In the genomic region with DNA sequence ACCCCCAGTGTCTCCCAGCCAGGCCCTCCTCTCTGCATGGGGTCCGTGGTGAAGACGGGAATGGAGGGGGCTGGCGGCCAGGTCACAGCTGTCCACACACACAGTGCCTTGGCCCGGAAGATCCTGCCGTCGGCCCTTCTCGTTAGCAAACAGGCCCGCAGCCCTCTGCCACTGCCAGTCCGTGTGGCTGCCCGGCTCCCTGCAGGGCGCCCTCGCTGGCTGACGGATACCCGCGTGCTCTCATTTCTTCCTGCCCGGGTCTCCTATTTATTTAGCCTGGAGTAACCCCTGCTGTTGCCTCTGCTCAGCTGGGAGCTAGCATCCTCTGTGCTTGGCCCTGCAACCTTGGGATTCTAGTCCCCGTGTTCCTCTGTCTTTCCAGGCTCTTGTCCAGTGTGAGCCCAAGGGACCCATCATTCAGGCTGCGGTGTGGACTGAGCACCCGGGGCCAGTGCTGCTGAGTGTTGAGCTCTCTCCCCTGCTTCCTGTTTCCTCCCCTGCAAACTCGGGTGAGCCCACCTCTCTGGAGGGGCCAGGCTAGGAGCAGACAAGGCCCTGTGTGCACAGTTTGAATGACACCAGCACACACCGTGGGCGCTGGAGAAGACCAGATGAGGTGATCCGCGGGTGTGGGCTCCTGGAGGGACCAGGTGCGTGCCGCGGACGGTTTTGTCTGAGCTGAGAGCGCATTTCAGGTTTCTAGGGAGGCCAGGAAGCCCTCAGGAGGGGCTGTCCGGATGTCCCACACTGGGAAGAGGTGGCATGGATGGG, we compare ENCODE assay signal across 2 cellular contexts.
A peak's percentile ranks its signal among the peaks of the same experiment; 100 is the strongest.
TF ChIP-seq lines count a peak whose summit lies in the region.

No MANE protein-coding gene starts in this region.

TF ChIP-seq in HEK293, 187 proteins besides CTCF, POLR2A, EP300 and RAD21:
- TF ChIP-seq, protein P1, sequence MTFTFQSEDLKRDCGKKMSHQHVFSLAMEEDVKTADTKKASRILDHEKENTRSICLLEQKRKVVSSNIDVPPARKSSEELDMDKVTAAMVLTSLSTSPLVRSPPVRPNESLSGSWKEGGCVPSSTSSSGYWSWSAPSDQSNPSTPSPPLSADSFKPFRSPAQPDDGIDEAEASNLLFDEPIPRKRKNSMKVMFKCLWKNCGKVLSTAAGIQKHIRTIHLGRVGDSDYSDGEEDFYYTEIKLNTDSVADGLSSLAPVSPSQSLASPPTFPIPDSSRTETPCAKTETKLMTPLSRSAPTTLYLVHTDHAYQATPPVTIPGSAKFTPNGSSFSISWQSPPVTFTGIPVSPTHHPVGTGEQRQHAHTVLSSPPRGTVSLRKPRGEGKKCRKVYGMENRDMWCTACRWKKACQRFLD (tag by site-specific recombination; IDR thresholded peaks at IDR 0.05) = no peak
- TF ChIP-seq EGR2 (tag by site-specific recombination; IDR thresholded peaks at IDR 0.05; ENCODE audit: low read depth) (no peak), ZSCAN16 (tag by site-specific recombination; IDR thresholded peaks at IDR 0.05) (peak; percentile 87), GLIS1 (tag by site-specific recombination; IDR thresholded peaks at IDR 0.05) (peak; percentile 81), ZFHX2 (tag by site-specific recombination; conservative IDR thresholded peaks at IDR 0.05) (0 out of 2 replicates have a peak, but pooled peaks have one; percentile 11), ZBTB20 (tag by site-specific recombination; IDR thresholded peaks at IDR 0.05) (peak; percentile 35; the same call in 1 of the 2 replicates), ZIC2 (tag by site-specific recombination; IDR thresholded peaks at IDR 0.05) (peak; percentile 93)
- TF ChIP-seq, protein P2, sequence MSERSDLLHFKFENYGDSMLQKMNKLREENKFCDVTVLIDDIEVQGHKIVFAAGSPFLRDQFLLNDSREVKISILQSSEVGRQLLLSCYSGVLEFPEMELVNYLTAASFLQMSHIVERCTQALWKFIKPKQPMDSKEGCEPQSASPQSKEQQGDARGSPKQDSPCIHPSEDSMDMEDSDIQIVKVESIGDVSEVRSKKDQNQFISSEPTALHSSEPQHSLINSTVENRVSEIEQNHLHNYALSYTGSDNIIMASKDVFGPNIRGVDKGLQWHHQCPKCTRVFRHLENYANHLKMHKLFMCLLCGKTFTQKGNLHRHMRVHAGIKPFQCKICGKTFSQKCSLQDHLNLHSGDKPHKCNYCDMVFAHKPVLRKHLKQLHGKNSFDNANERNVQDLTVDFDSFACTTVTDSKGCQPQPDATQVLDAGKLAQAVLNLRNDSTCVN (tag by site-specific recombination; optimal IDR thresholded peaks at IDR 0.05) = peak; percentile 14

TF ChIP-seq in endothelial cell of umbilical vein, 7 proteins besides CTCF, POLR2A, EP300 and RAD21 (continued from another document):
- TF ChIP-seq GATA2 (IDR thresholded peaks at IDR 0.05; ENCODE audit: insufficient read depth, insufficient read length, low read depth, low read length) (no peak), MYC (IDR thresholded peaks at IDR 0.05; ENCODE audit: low read depth, low read length) (no peak)
TF ChIP-seq in endothelial cell of umbilical vein: peak in this region for 0.
